Comparison of ENCODE assay signal across 16 cellular contexts in the genomic region with DNA sequence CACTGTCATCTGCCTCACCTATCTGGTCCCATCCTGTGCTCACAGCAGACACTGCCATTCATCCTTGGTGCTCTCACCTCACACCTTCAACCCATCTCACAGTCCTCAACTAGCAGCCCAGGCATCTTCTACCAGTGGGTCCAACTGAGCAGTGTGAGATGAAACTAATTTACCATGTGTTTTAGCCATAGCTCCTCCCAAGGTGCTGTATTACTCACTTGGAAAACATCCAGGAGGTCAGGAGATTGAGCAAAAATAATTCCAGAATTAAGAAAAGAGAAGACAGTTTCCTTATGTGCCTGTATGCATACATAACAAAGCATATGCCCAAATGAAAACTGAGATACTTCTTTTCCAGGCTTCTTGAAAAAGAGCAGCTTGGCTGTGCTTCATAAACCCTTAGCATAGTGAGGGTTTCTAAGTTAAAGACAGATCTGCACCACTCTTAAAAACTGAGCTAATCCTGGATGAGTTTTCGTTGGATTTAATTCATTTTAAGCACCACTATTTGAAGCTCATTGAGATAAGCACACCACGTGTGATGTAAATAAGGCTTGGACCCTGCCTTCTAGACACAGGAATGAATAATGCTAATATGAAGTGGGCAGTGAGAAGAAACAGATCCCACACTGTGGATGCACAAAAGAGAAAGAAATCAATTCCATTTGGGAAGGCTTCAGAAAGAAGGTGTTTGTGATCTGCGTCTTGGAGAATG.
DNase-seq lines count a peak whose midpoint lies in the region; ATAC-seq and TF ChIP-seq lines count a peak whose summit lies in the region.
"Had no signal": no experiment of that assay in that cellular context is flagged by ENCODE, and none has a peak within 500 bp of the region (broad histone marks: within the 10 kb centered on the region; RNA-seq: fewer than 3 reads in every experiment).

No MANE protein-coding gene starts in this region.

- DNase-seq in GM23248 (peak; percentile 82), RPMI7951 (ENCODE audit: low read depth) (peak; percentile 80), fibroblast of pulmonary artery (ENCODE audit: low read depth) (peak; percentile 77), smooth muscle cell (lab: John Stamatoyannopoulos, UW; ENCODE audit: unreplicated experiment) (no peak), medulla oblongata (ENCODE audit: extremely low spot score) (no peak)
- no peak for DNase-seq in activated CD8-positive, alpha-beta memory T cell treated with anti-CD3 and anti-CD28 coated beads, Interleukin-2, amount 10 ng/mL, durations not matched to agents 7 days and 5 days
- no peak for DNase-seq in activated CD4-positive, CD25-positive, alpha-beta regulatory T cell treated with anti-CD3 and anti-CD28 coated beads, Interleukin-2, amount 50 U/mL, for 72 hours
- DNase-seq: activated gamma-delta T cell treated with Interleukin-2 at 50 U/mL for 16 hours; CD4-positive, alpha-beta T cell; central memory CD4-positive, alpha-beta T cell; heart right ventricle; left colon; MV-4-11; naive thymus-derived CD8-positive, alpha-beta T cell; SK-N-SH had no signal

- H3K27ac ChIP-seq in GM23248, result no peak overlapping the region
- peak overlapping the region; percentile 61 for H3K27ac ChIP-seq in smooth muscle cell (ENCODE audit: low read depth)

- H3K9me3 ChIP-seq in GM23248 (ENCODE audit: low read depth), result no peaks in the 10 kb centered on the region
- H3K9me3 ChIP-seq in smooth muscle cell (replicated peaks; ENCODE audit: low read depth), result no peaks in the 10 kb centered on the region
- H3K9me3 ChIP-seq: SK-N-SH had no signal

- H3K4me1 Mint-ChIP-seq in activated CD8-positive, alpha-beta memory T cell treated with anti-CD3 and anti-CD28 coated beads, Interleukin-2, amount 10 ng/mL, durations not matched to agents 7 days and 5 days, result no peaks in the 10 kb centered on the region
- H3K4me1 Mint-ChIP-seq: naive thymus-derived CD8-positive, alpha-beta T cell had no signal

- H3K9me2 ChIP-seq in GM23248 (ENCODE audit: insufficient read depth), result no peaks in the 10 kb centered on the region
- H3K9me2 ChIP-seq: SK-N-SH had no signal

- H3K79me2 ChIP-seq in GM23248 (ENCODE audit: insufficient read depth) (peaks cover 34% of the 10 kb centered on the region), smooth muscle cell (ENCODE audit: low read depth) (peaks cover 53% of the 10 kb centered on the region)

- CTCF ChIA-PET in activated CD8-positive, alpha-beta memory T cell treated with anti-CD3 and anti-CD28 coated beads, Interleukin-2, amount 10 ng/mL, durations not matched to agents 7 days and 5 days (lab: Charles Lee), result interaction anchor here (1.0 kb wide), 1 partner anchor 335 kb away, joined by 3 read pairs; no protein-coding TSS in a partner anchor

- peaks cover 16% of the 10 kb centered on the region; the same call in 1 of the 2 replicates for H3F3A ChIP-seq in GM23248 (ENCODE audit: insufficient read depth)
- peaks cover 15% of the 10 kb centered on the region for H3F3A ChIP-seq in smooth muscle cell (ENCODE audit: low read depth)

- in situ Hi-C loops in GM23248 (cut with MboI), result no loop called here

- H3K4me3 Mint-ChIP-seq in activated CD8-positive, alpha-beta memory T cell treated with anti-CD3 and anti-CD28 coated beads, Interleukin-2, amount 10 ng/mL, durations not matched to agents 7 days and 5 days, result no peak overlapping the region
- H3K4me3 Mint-ChIP-seq: CD4-positive, alpha-beta T cell; naive thymus-derived CD8-positive, alpha-beta T cell had no signal

- H3K4me1 ChIP-seq in GM23248 (ENCODE audit: insufficient read depth), result peaks cover 24% of the 10 kb centered on the region
- peaks cover 19% of the 10 kb centered on the region for H3K4me1 ChIP-seq in smooth muscle cell (ENCODE audit: low read depth)

- H3K9me3 Mint-ChIP-seq in activated CD8-positive, alpha-beta memory T cell treated with anti-CD3 and anti-CD28 coated beads, Interleukin-2, amount 10 ng/mL, durations not matched to agents 7 days and 5 days (ENCODE audit: low read depth), result no peaks in the 10 kb centered on the region
- H3K9me3 Mint-ChIP-seq: CD4-positive, alpha-beta T cell had no signal

- H2AFZ ChIP-seq in GM23248, result no peak overlapping the region
- no peak overlapping the region for H2AFZ ChIP-seq in smooth muscle cell (ENCODE audit: low read depth)

- no peak overlapping the region for H3K27ac Mint-ChIP-seq in activated CD8-positive, alpha-beta memory T cell treated with anti-CD3 and anti-CD28 coated beads, Interleukin-2, amount 10 ng/mL, durations not matched to agents 7 days and 5 days
- H3K27ac Mint-ChIP-seq: CD4-positive, alpha-beta T cell; naive thymus-derived CD8-positive, alpha-beta T cell had no signal

- H3K4me2 ChIP-seq in GM23248 (ENCODE audit: unreplicated experiment) (peak overlapping the region; percentile 6), smooth muscle cell (peak overlapping the region; percentile 72)
- H3K4me2 ChIP-seq: SK-N-SH had no signal

- H3K27me3 ChIP-seq in GM23248 (replicated peaks; ENCODE audit: insufficient read depth) (no peaks in the 10 kb centered on the region), smooth muscle cell (ENCODE audit: low read depth) (no peaks in the 10 kb centered on the region)
- H3K27me3 ChIP-seq: heart right ventricle, tibial nerve had no signal

- no peak overlapping the region for H3K4me3 ChIP-seq in GM23248
- no peak overlapping the region for H3K4me3 ChIP-seq in fibroblast of pulmonary artery (replicated peaks; ENCODE audit: low read depth, low read length)
- no peak overlapping the region for H3K4me3 ChIP-seq in smooth muscle cell
- H3K4me3 ChIP-seq: heart right ventricle, tibial nerve had no signal

- H3K27me3 Mint-ChIP-seq in activated CD8-positive, alpha-beta memory T cell treated with anti-CD3 and anti-CD28 coated beads, Interleukin-2, amount 10 ng/mL, durations not matched to agents 7 days and 5 days, result peaks cover 9% of the 10 kb centered on the region

- no peak overlapping the region for H3K9ac ChIP-seq in GM23248
- H3K9ac ChIP-seq in smooth muscle cell (ENCODE audit: low read depth), result no peak overlapping the region
- H3K9ac ChIP-seq: SK-N-SH had no signal

- no peaks in the 10 kb centered on the region for H4K20me1 ChIP-seq in GM23248 (ENCODE audit: insufficient read depth)
- H4K20me1 ChIP-seq in smooth muscle cell (ENCODE audit: low read depth), result peaks cover 29% of the 10 kb centered on the region

- 20 to 23% methylated on average over 3 of the region's 3 CpGs for WGBS in GM23248 (ENCODE audit: low coverage in 1 of 2, low lambda C conversion rate in 2 of 2, missing lambda C conversion rate in 2 of 2), 2 experiments
- WGBS in smooth muscle cell (ENCODE audit: low lambda C conversion rate), result 30% methylated on average over 3 of the region's 3 CpGs

- no peak for TF ChIP-seq CTCF in fibroblast of pulmonary artery (IDR thresholded peaks at IDR 0.05; ENCODE audit: low read length, missing control alignments)
- TF ChIP-seq CTCF in smooth muscle cell (IDR thresholded peaks at IDR 0.05; ENCODE audit: borderline replicate concordance, insufficient read depth, poor library complexity, severe bottlenecking), result no peak

- H3K36me3 Mint-ChIP-seq in activated CD8-positive, alpha-beta memory T cell treated with anti-CD3 and anti-CD28 coated beads, Interleukin-2, amount 10 ng/mL, durations not matched to agents 7 days and 5 days, result no peaks in the 10 kb centered on the region

- ATAC-seq in activated CD8-positive, alpha-beta memory T cell treated with anti-CD3 and anti-CD28 coated beads, Interleukin-2, amount 10 ng/mL, durations not matched to agents 7 days and 5 days, result no peak
- ATAC-seq: left colon; naive thymus-derived CD8-positive, alpha-beta T cell had no signal

- H3K36me3 ChIP-seq in GM23248 (ENCODE audit: low read depth) (no peaks in the 10 kb centered on the region), smooth muscle cell (ENCODE audit: low read depth) (no peaks in the 10 kb centered on the region)
- H3K36me3 ChIP-seq: heart right ventricle, tibial nerve had no signal

Comparison
In these comparisons a context has a peak if more than half of its experiments do, and no peak if none do; other contexts are left out.
1. DNase-seq: peak in GM23248 (single experiment), RPMI7951 (single experiment) and fibroblast of pulmonary artery (single experiment); none in smooth muscle cell (single experiment), activated CD8-positive, alpha-beta memory T cell treated with anti-CD3 and anti-CD28 coated beads, Interleukin-2, amount 10 ng/mL, durations not matched to agents 7 days and 5 days (single experiment), medulla oblongata (single experiment) and activated CD4-positive, CD25-positive, alpha-beta regulatory T cell treated with anti-CD3 and anti-CD28 coated beads, Interleukin-2, amount 50 U/mL, for 72 hours (single experiment).